In the genomic region with DNA sequence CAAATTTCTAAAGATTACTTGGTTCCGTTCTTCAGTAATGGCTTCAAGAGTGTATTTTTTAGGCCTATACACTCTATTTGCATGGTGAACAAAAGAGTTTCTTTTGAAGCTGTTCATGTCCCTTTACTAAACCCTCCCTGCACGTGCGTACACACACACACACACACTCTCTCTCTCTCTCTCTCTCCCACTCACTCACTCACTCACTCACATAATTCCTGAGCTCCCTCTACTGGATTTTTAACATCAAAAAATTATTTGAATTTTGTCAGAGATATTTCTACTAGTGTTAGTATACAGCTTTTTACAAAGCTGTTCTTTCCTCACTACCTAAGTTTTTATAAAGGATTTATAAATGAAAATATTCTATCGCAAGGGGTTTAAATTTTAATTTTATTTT, we compare ENCODE assay signal across 11 cellular contexts.
A peak's percentile ranks its signal among the peaks of the same experiment; 100 is the strongest.
DNase-seq lines count a peak whose midpoint lies in the region; ATAC-seq, FAIRE-seq and TF ChIP-seq lines count a peak whose summit lies in the region.
"Had no signal": no experiment of that assay in that cellular context is flagged by ENCODE, and none has a peak within 500 bp of the region (broad histone marks: within the 10 kb centered on the region; RNA-seq: fewer than 3 reads in every experiment).

No MANE protein-coding gene starts in this region.

- no peak overlapping the region for H2AFZ ChIP-seq in astrocyte (ENCODE audit: low read depth, low read length)

- H3K4me2 ChIP-seq in astrocyte (ENCODE audit: low read length), result no peak overlapping the region

- no peak overlapping the region for H3K27ac ChIP-seq in astrocyte (ENCODE audit: low read depth, low read length)
- H3K27ac ChIP-seq in liver (ENCODE audit: low read depth in 1 of 2, low read length in 2 of 2), result no peak overlapping the region

- no peak overlapping the region for H3K27ac Mint-ChIP-seq in astrocyte (ENCODE audit: unreplicated experiment)

- H3K4me1 ChIP-seq in astrocyte (ENCODE audit: insufficient read depth, low read length) (no peaks in the 10 kb centered on the region), liver (ENCODE audit: control insufficient read depth in 4 of 4, insufficient read depth in 4 of 4, low read length in 3 of 4) (no peaks in the 10 kb centered on the region)

- TF ChIP-seq CTCF in LNCaP clone FGC (IDR thresholded peaks at IDR 0.05; ENCODE audit: control insufficient read depth, extremely low read depth, insufficient read depth), result peak; percentile 75
- peak; percentile 9 for TF ChIP-seq CTCF in astrocyte (IDR thresholded peaks at IDR 0.05; ENCODE audit: insufficient read depth, low read depth, low read length)
- peak; percentile 13 for TF ChIP-seq CTCF in liver (IDR thresholded peaks at IDR 0.05; ENCODE audit: low read depth, low read length, missing input control)

- no peaks in the 10 kb centered on the region for H3K9me3 Mint-ChIP-seq in astrocyte (ENCODE audit: unreplicated experiment)

- H3K36me3 ChIP-seq in astrocyte (ENCODE audit: insufficient read depth, low read length), result peaks cover 28% of the 10 kb centered on the region
- H3K36me3 ChIP-seq in liver (ENCODE audit: control insufficient read depth in 4 of 4, insufficient read depth in 3 of 4, low read depth in 1 of 4, low read length in 3 of 4), result peaks cover 3 to 39% (median 26%) of the 10 kb centered on the region in 4 donors

- DNase-seq in DMS114 treated with DMSO at 0.1 percent for 48 hours (lab: John Stamatoyannopoulos, UW; ENCODE audit: unreplicated experiment) (peak; percentile 48), LNCaP clone FGC (ENCODE audit: low read depth) (peak; percentile 37), astrocyte (ENCODE audit: low read depth) (peak; percentile 42), NCI-H446 (lab: John Stamatoyannopoulos, UW) (no peak)
- DNase-seq: NCI-H1436; retina; stimulated activated naive CD4-positive, alpha-beta T cell treated with Interleukin-2 at 50 U/mL for 16 hours had no signal

- H3K4me3 ChIP-seq in LNCaP clone FGC (ENCODE audit: low read depth, low read length) (no peak overlapping the region), astrocyte (ENCODE audit: insufficient read depth, low read depth, low read length) (no peak overlapping the region), liver (ENCODE audit: low read depth in 1 of 3, low read length in 3 of 3) (no peak overlapping the region)

- H3K9ac ChIP-seq in astrocyte (ENCODE audit: low read length), result no peak overlapping the region
- H3K9ac ChIP-seq in liver (ENCODE audit: low read depth in 1 of 2, low read length in 2 of 2), result no peak overlapping the region

- no peaks in the 10 kb centered on the region for H3K79me2 ChIP-seq in astrocyte (ENCODE audit: insufficient read depth, low read length)

- H3K27me3 Mint-ChIP-seq in astrocyte (ENCODE audit: low read depth, unreplicated experiment), result no peaks in the 10 kb centered on the region

- H3K4me3 Mint-ChIP-seq in astrocyte (ENCODE audit: unreplicated experiment), result no peak overlapping the region

- H3K4me1 Mint-ChIP-seq in astrocyte (ENCODE audit: low read depth, unreplicated experiment), result peaks cover 4% of the 10 kb centered on the region

- 65% methylated on average over 4 of the region's 4 CpGs for WGBS in liver

- peak; percentile 69 to 72 for TF ChIP-seq RAD21 in liver (IDR thresholded peaks at IDR 0.05)

- H3K9me3 ChIP-seq in astrocyte (ENCODE audit: insufficient read depth, low read depth, low read length), result no peaks in the 10 kb centered on the region
- H3K9me3 ChIP-seq in liver (ENCODE audit: control insufficient read depth in 4 of 4, low read length in 3 of 4), result no peaks in the 10 kb centered on the region

- ATAC-seq in GM19395 (IDR thresholded peaks at IDR 0.05; ENCODE audit: unreplicated experiment), result no peak
- ATAC-seq in GM21737 (IDR thresholded peaks at IDR 0.05; ENCODE audit: unreplicated experiment), result no peak
- no peak for ATAC-seq in GM18498 (IDR thresholded peaks at IDR 0.05; ENCODE audit: unreplicated experiment)

- peaks cover 6% of the 10 kb centered on the region for H3K36me3 Mint-ChIP-seq in astrocyte (ENCODE audit: low read depth, unreplicated experiment)

- H3K27me3 ChIP-seq in astrocyte (ENCODE audit: insufficient read depth, low read length), result no peaks in the 10 kb centered on the region
- no peaks in the 10 kb centered on the region for H3K27me3 ChIP-seq in liver (ENCODE audit: control insufficient read depth in 4 of 4, insufficient read depth in 4 of 4, low read length in 3 of 4)

- H4K20me1 ChIP-seq in astrocyte (ENCODE audit: insufficient read depth, low read length), result peaks cover 13% of the 10 kb centered on the region

- no peak for FAIRE-seq in astrocyte (lab: Jason Lieb, UNC)

TF ChIP-seq in liver, 16 proteins besides CTCF, POLR2A, EP300 and RAD21:
- TF ChIP-seq, protein P1, sequence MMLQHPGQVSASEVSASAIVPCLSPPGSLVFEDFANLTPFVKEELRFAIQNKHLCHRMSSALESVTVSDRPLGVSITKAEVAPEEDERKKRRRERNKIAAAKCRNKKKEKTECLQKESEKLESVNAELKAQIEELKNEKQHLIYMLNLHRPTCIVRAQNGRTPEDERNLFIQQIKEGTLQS (IDR thresholded peaks at IDR 0.05), result no peak
- no peak for TF ChIP-seq RXRA (IDR thresholded peaks at IDR 0.05)
- no peak for TF ChIP-seq HNF4A (conservative IDR thresholded peaks at IDR 0.05)
- TF ChIP-seq, protein P2, sequence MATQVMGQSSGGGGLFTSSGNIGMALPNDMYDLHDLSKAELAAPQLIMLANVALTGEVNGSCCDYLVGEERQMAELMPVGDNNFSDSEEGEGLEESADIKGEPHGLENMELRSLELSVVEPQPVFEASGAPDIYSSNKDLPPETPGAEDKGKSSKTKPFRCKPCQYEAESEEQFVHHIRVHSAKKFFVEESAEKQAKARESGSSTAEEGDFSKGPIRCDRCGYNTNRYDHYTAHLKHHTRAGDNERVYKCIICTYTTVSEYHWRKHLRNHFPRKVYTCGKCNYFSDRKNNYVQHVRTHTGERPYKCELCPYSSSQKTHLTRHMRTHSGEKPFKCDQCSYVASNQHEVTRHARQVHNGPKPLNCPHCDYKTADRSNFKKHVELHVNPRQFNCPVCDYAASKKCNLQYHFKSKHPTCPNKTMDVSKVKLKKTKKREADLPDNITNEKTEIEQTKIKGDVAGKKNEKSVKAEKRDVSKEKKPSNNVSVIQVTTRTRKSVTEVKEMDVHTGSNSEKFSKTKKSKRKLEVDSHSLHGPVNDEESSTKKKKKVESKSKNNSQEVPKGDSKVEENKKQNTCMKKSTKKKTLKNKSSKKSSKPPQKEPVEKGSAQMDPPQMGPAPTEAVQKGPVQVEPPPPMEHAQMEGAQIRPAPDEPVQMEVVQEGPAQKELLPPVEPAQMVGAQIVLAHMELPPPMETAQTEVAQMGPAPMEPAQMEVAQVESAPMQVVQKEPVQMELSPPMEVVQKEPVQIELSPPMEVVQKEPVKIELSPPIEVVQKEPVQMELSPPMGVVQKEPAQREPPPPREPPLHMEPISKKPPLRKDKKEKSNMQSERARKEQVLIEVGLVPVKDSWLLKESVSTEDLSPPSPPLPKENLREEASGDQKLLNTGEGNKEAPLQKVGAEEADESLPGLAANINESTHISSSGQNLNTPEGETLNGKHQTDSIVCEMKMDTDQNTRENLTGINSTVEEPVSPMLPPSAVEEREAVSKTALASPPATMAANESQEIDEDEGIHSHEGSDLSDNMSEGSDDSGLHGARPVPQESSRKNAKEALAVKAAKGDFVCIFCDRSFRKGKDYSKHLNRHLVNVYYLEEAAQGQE (IDR thresholded peaks at IDR 0.05), result no peak
- TF ChIP-seq, protein P3, sequence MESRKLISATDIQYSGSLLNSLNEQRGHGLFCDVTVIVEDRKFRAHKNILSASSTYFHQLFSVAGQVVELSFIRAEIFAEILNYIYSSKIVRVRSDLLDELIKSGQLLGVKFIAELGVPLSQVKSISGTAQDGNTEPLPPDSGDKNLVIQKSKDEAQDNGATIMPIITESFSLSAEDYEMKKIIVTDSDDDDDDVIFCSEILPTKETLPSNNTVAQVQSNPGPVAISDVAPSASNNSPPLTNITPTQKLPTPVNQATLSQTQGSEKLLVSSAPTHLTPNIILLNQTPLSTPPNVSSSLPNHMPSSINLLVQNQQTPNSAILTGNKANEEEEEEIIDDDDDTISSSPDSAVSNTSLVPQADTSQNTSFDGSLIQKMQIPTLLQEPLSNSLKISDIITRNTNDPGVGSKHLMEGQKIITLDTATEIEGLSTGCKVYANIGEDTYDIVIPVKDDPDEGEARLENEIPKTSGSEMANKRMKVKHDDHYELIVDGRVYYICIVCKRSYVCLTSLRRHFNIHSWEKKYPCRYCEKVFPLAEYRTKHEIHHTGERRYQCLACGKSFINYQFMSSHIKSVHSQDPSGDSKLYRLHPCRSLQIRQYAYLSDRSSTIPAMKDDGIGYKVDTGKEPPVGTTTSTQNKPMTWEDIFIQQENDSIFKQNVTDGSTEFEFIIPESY (IDR thresholded peaks at IDR 0.05), result no peak
- no peak for TF ChIP-seq FOXA2 (IDR thresholded peaks at IDR 0.05)
- no peak for TF ChIP-seq HNF4G (IDR thresholded peaks at IDR 0.05)
- TF ChIP-seq JUND (IDR thresholded peaks at IDR 0.05), result no peak
- TF ChIP-seq YY1 (IDR thresholded peaks at IDR 0.05), result no peak
- no peak for TF ChIP-seq EGR1 (IDR thresholded peaks at IDR 0.05; ENCODE audit: low read depth in 2 of 2)
- TF ChIP-seq NR2F2 (IDR thresholded peaks at IDR 0.05), result no peak
- TF ChIP-seq, protein P4, sequence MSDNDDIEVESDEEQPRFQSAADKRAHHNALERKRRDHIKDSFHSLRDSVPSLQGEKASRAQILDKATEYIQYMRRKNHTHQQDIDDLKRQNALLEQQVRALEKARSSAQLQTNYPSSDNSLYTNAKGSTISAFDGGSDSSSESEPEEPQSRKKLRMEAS (IDR thresholded peaks at IDR 0.05), result no peak
- no peak for TF ChIP-seq GABPA (IDR thresholded peaks at IDR 0.05 in 1 of 2, conservative IDR thresholded peaks at IDR 0.05 in 1 of 2)
- no peak for TF ChIP-seq FOXA1 (IDR thresholded peaks at IDR 0.05)
- no peak for TF ChIP-seq TAF1 (conservative IDR thresholded peaks at IDR 0.05)
- TF ChIP-seq SP1 (IDR thresholded peaks at IDR 0.05), result no peak

Comparison
In these comparisons a context has a peak if more than half of its experiments do, and no peak if none do; other contexts are left out.
1. DNase-seq: peak in DMS114 treated with DMSO at 0.1 percent for 48 hours (single experiment), LNCaP clone FGC (single experiment) and astrocyte (single experiment); none in NCI-H446 (0 of 2).
2. CTCF ChIP-seq: peak in every context shown above with its lines; median percentile 75 in LNCaP clone FGC; 13 in liver; 9 in astrocyte.